8 cellular contexts compared by ENCODE assay signal in genomic region chr11:1854949-1855885, GRCh38. TPM values are rescaled to one million over a fixed set of nuclear protein-coding genes. Genes with fewer than 3 reads are reported as not detected.
DNase-seq lines count a peak whose midpoint lies in the region; ATAC-seq, FAIRE-seq and TF ChIP-seq lines count a peak whose summit lies in the region.

No MANE protein-coding gene starts in this region.

- peak; percentile 63 for DNase-seq in GM18507 (ENCODE audit: extremely low spot score, insufficient read length, low read depth)
- DNase-seq in Peyer's patch: peak in 1 of 3 donors; percentile 41
- DNase-seq in natural killer cell treated with Interleukin-12 subunit alpha and Interleukin-12 subunit beta and Interleukin-15 and Interleukin-18, amount 100 ng/mL, for 72 hours (ENCODE audit: low spot score): peak; percentile 83
- no peak for DNase-seq in effector CD4-positive, alpha-beta T cell
- DNase-seq in nucleus accumbens (lab: John Stamatoyannopoulos, UW): no peak
- DNase-seq in EL: no peak
- no peak for DNase-seq in uterus

- no peaks in the 10 kb centered on the region for H3K36me3 ChIP-seq in Peyer's patch
- no peaks in the 10 kb centered on the region for H3K36me3 ChIP-seq in uterus

- no peaks in the 10 kb centered on the region for H3K9me3 ChIP-seq in Peyer's patch
- H3K9me3 ChIP-seq in uterus: no peaks in the 10 kb centered on the region

- ATAC-seq in GM21737 (IDR thresholded peaks at IDR 0.05; ENCODE audit: unreplicated experiment): peak; percentile 35
- ATAC-seq in natural killer cell treated with Interleukin-12 subunit alpha and Interleukin-12 subunit beta and Interleukin-15 and Interleukin-18, amount 100 ng/mL, for 72 hours: peak; percentile 51 to 78

- H3K9me3 Mint-ChIP-seq in natural killer cell treated with Interleukin-12 subunit alpha and Interleukin-12 subunit beta and Interleukin-15 and Interleukin-18, amount 100 ng/mL, for 72 hours: no peaks in the 10 kb centered on the region

- no peaks in the 10 kb centered on the region for H3K27me3 Mint-ChIP-seq in natural killer cell treated with Interleukin-12 subunit alpha and Interleukin-12 subunit beta and Interleukin-15 and Interleukin-18, amount 100 ng/mL, for 72 hours

- H3K4me1 ChIP-seq in Peyer's patch: peaks cover 0 to 46% (median 24%) of the 10 kb centered on the region in 4 donors
- no peaks in the 10 kb centered on the region for H3K4me1 ChIP-seq in uterus

- peak overlapping the region; percentile 91 to 99 for H3K27ac Mint-ChIP-seq in natural killer cell treated with Interleukin-12 subunit alpha and Interleukin-12 subunit beta and Interleukin-15 and Interleukin-18, amount 100 ng/mL, for 72 hours

- FAIRE-seq in GM18507 (lab: Jason Lieb, UNC): peak; percentile 99

- H3K4me3 ChIP-seq in Peyer's patch (peak overlapping the region; percentile 47 to 64 (median 51)), uterus (no peak overlapping the region)

- H3K27ac ChIP-seq in Peyer's patch (peak overlapping the region in 1 of 4 donors; percentile 83), uterus (no peak overlapping the region)

- no peaks in the 10 kb centered on the region for H3K36me3 Mint-ChIP-seq in natural killer cell treated with Interleukin-12 subunit alpha and Interleukin-12 subunit beta and Interleukin-15 and Interleukin-18, amount 100 ng/mL, for 72 hours

- peaks cover 23 to 36% of the 10 kb centered on the region in 2 donors for H3K4me1 Mint-ChIP-seq in natural killer cell treated with Interleukin-12 subunit alpha and Interleukin-12 subunit beta and Interleukin-15 and Interleukin-18, amount 100 ng/mL, for 72 hours (ENCODE audit: low read depth in 2 of 2)

- no peak for TF ChIP-seq CTCF in Peyer's patch (IDR thresholded peaks at IDR 0.05)
- TF ChIP-seq CTCF in uterus (IDR thresholded peaks at IDR 0.05): no peak

- H3K4me3 Mint-ChIP-seq in natural killer cell treated with Interleukin-12 subunit alpha and Interleukin-12 subunit beta and Interleukin-15 and Interleukin-18, amount 100 ng/mL, for 72 hours: peak overlapping the region; percentile 93

- no peaks in the 10 kb centered on the region for H3K27me3 ChIP-seq in Peyer's patch
- no peaks in the 10 kb centered on the region for H3K27me3 ChIP-seq in uterus

- intact Hi-C loops in uterus (cut with DNase I; ENCODE audit: low total_unique reads): no loop called here

- TF ChIP-seq POLR2A in Peyer's patch (IDR thresholded peaks at IDR 0.05) (no peak), uterus (IDR thresholded peaks at IDR 0.05) (no peak)

RNA-seq across cellular contexts. Expression of gene LSP1, which starts 2.3 kb away (rescaled TPM):
- total RNA-seq in Peyer's patch (100 to 1,000 TPM in 1 of 4 donors, 10 to 100 TPM in 3; 10.6 to 175 (median 15.4) TPM), uterus (100 to 1,000 TPM in 1 of 4 donors, 10 to 100 TPM in 3; 11.2 to 112 (median 25.1) TPM)
- 100 to 1,000 TPM; 240 to 358 TPM for total RNA-seq in natural killer cell treated with Interleukin-12 subunit alpha and Interleukin-12 subunit beta and Interleukin-15 and Interleukin-18, amount 100 ng/mL, for 72 hours

RNA-seq across cellular contexts. Expression of gene TNNI2, which starts 16.4 kb away (rescaled TPM):
- total RNA-seq in Peyer's patch: 10 to 100 TPM in 1 of 4 donors, 1 to 10 TPM in 2, not detected in 1; 4.7 to 23.9 (median 9.3) TPM
- total RNA-seq in natural killer cell treated with Interleukin-12 subunit alpha and Interleukin-12 subunit beta and Interleukin-15 and Interleukin-18, amount 100 ng/mL, for 72 hours: 1 to 10 TPM in 1 of 2 donors, not detected in 1; 1.4 TPM
- total RNA-seq in uterus: 1 to 10 TPM in 1 of 4 donors, under 1 TPM in 1, not detected in 2; 0.95 to 1.5 TPM

RNA-seq across cellular contexts. Expression of gene SYT8, which starts 20.4 kb away (rescaled TPM):
- 10 to 100 TPM in 3 of 4 donors, not detected in 1; 21.3 to 57.6 (median 44.6) TPM for total RNA-seq in Peyer's patch
- total RNA-seq in natural killer cell treated with Interleukin-12 subunit alpha and Interleukin-12 subunit beta and Interleukin-15 and Interleukin-18, amount 100 ng/mL, for 72 hours: not detected
- total RNA-seq in uterus: 1 to 10 TPM in 1 of 4 donors, not detected in 3; 2.0 TPM

RNA-seq across cellular contexts. Expression of gene PRR33, which starts 36.5 kb away (rescaled TPM):
- not detected for total RNA-seq in Peyer's patch
- not detected for total RNA-seq in natural killer cell treated with Interleukin-12 subunit alpha and Interleukin-12 subunit beta and Interleukin-15 and Interleukin-18, amount 100 ng/mL, for 72 hours
- total RNA-seq in uterus: not detected

Comparison
In these comparisons a context has a peak if more than half of its experiments do, and no peak if none do; other contexts are left out.
1. DNase-seq: peak in GM18507 (single experiment) and natural killer cell treated with Interleukin-12 subunit alpha and Interleukin-12 subunit beta and Interleukin-15 and Interleukin-18, amount 100 ng/mL, for 72 hours (single experiment); none in effector CD4-positive, alpha-beta T cell (single experiment), nucleus accumbens (0 of 56), EL (single experiment) and uterus (0 of 2).
2. H3K4me3 ChIP-seq: peak in Peyer's patch (4 of 4); none in uterus (0 of 2).